Comparison of ENCODE assay signal across 8 cellular contexts in the genomic region with DNA sequence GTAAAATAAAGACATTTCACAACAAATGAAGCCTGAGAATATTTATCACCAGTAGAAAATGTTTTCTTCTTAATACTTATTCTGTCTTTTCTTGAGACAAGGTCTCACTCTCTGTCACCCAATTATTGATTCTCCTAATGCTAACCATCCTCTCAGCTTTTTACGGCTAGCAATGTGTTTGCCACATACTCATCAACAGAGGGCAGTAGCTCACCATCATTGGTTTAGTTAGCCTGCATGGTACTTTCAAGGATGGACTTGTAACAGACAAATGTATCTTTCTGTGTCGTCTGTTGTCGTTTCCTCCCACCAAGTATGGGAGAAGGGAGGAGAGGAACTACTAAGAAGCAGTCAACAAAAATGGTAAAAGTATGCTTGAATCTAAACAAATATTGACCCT. TPM values are rescaled to one million over a fixed set of nuclear protein-coding genes. Genes with fewer than 3 reads are reported as not detected.
DNase-seq lines count a peak whose midpoint lies in the region; ATAC-seq and TF ChIP-seq lines count a peak whose summit lies in the region.

No MANE protein-coding gene starts in this region.

- TF ChIP-seq CTCF in right lobe of liver (IDR thresholded peaks at IDR 0.05) (peak; percentile 82 to 95 (median 86)), type B pancreatic cell (conservative IDR thresholded peaks at IDR 0.05) (peak; percentile 86)

- H3K9me3 Mint-ChIP-seq in CD4-positive, CD25-positive, alpha-beta regulatory T cell, result no peaks in the 10 kb centered on the region
- no peaks in the 10 kb centered on the region for H3K9me3 Mint-ChIP-seq in type B pancreatic cell

- peaks cover under 1% of the 10 kb centered on the region for H3K4me1 ChIP-seq in CD4-positive, CD25-positive, alpha-beta regulatory T cell (ENCODE audit: control insufficient read depth, insufficient read depth, low read length, poor library complexity, severe bottlenecking)
- peaks cover 0 to 16% (median 4%) of the 10 kb centered on the region in 4 donors for H3K4me1 ChIP-seq in right lobe of liver

- peak; percentile 35 to 80 (median 64) for DNase-seq in CD4-positive, CD25-positive, alpha-beta regulatory T cell
- DNase-seq in NCI-H1105 treated with DMSO at 0.1 percent for 48 hours (lab: John Stamatoyannopoulos, UW) (peak; percentile 68), SKM-1 treated with dmso at 0.1 percent for 144 hours (lab: John Stamatoyannopoulos, UW; ENCODE audit: unreplicated experiment) (peak; percentile 58), dedifferentiated amniotic fluid mesenchymal stem cell (ENCODE audit: extremely low spot score) (peak; percentile 83), right lobe of liver (peak in 1 of 3 donors; percentile 50), type B pancreatic cell (ENCODE audit: extremely low spot score, unreplicated experiment) (no peak)

- no peak overlapping the region for H3K4me3 Mint-ChIP-seq in CD4-positive, CD25-positive, alpha-beta regulatory T cell
- H3K4me3 Mint-ChIP-seq in type B pancreatic cell, result no peak overlapping the region

- H3K27ac Mint-ChIP-seq in CD4-positive, CD25-positive, alpha-beta regulatory T cell, result peak overlapping the region in 2 of 3 donors; percentile 0 to 33
- H3K27ac Mint-ChIP-seq in type B pancreatic cell, result no peak overlapping the region

- no peak overlapping the region for H3K4me3 ChIP-seq in CD4-positive, CD25-positive, alpha-beta regulatory T cell (ENCODE audit: low read depth, low read length)
- no peak overlapping the region for H3K4me3 ChIP-seq in right lobe of liver

- no peaks in the 10 kb centered on the region for H3K36me3 Mint-ChIP-seq in CD4-positive, CD25-positive, alpha-beta regulatory T cell
- H3K36me3 Mint-ChIP-seq in type B pancreatic cell, result no peaks in the 10 kb centered on the region

- intact Hi-C loops in right lobe of liver (cut with DNase I), result loop anchor here (5.0 kb wide), 4 partner anchors 54 to 199 kb away; a partner anchor contains a TSS

- peak; percentile 69 to 74 for ATAC-seq in CD4-positive, CD25-positive, alpha-beta regulatory T cell (ENCODE audit: low read depth in 2 of 2)
- ATAC-seq in GM18508 (IDR thresholded peaks at IDR 0.05; ENCODE audit: insufficient read depth, unreplicated experiment), result peak; percentile 71
- ATAC-seq in HG02870 (IDR thresholded peaks at IDR 0.05; ENCODE audit: unreplicated experiment), result peak; percentile 81
- ATAC-seq in right lobe of liver, result peak; percentile 87 to 91 (median 89)

- no peak overlapping the region for H3K27ac ChIP-seq in CD4-positive, CD25-positive, alpha-beta regulatory T cell (ENCODE audit: insufficient read depth, low read length, poor library complexity, severe bottlenecking)
- no peak overlapping the region for H3K27ac ChIP-seq in right lobe of liver

- WGBS in right lobe of liver (ENCODE audit: insufficient coverage, low coverage, low lambda C conversion rate, missing lambda C conversion rate), result 0% methylated on average over 3 of the region's 3 CpGs

- TF ChIP-seq POLR2A in right lobe of liver (IDR thresholded peaks at IDR 0.05), result no peak

- no peaks in the 10 kb centered on the region for H3K9me3 ChIP-seq in CD4-positive, CD25-positive, alpha-beta regulatory T cell (ENCODE audit: control insufficient read depth in 2 of 2, low read length in 2 of 2)
- H3K9me3 ChIP-seq in right lobe of liver, result no peaks in the 10 kb centered on the region

- peaks cover 27% of the 10 kb centered on the region for H3K27me3 ChIP-seq in CD4-positive, CD25-positive, alpha-beta regulatory T cell (ENCODE audit: control insufficient read depth, insufficient read depth, low read length)
- no peaks in the 10 kb centered on the region for H3K27me3 ChIP-seq in right lobe of liver

- peaks cover 6 to 11% (median 9%) of the 10 kb centered on the region in 4 donors for H3K4me1 Mint-ChIP-seq in CD4-positive, CD25-positive, alpha-beta regulatory T cell
- no peaks in the 10 kb centered on the region for H3K4me1 Mint-ChIP-seq in type B pancreatic cell (ENCODE audit: unreplicated experiment)

- H3K36me3 ChIP-seq in CD4-positive, CD25-positive, alpha-beta regulatory T cell (ENCODE audit: control insufficient read depth, insufficient read depth, low read length), result no peaks in the 10 kb centered on the region
- H3K36me3 ChIP-seq in right lobe of liver, result no peaks in the 10 kb centered on the region

- H3K27me3 Mint-ChIP-seq in CD4-positive, CD25-positive, alpha-beta regulatory T cell, result peaks cover 38% of the 10 kb centered on the region
- H3K27me3 Mint-ChIP-seq in type B pancreatic cell, result peaks cover 49% of the 10 kb centered on the region

RNA-seq across cellular contexts. Expression of a gene that starts 5.9 kb away (rescaled TPM):
- 3.6 TPM for total RNA-seq in CD4-positive, CD25-positive, alpha-beta regulatory T cell
- polyA plus RNA-seq in CD4-positive, CD25-positive, alpha-beta regulatory T cell, result 1 to 10 TPM; 5.3 to 7.4 (median 6.2) TPM
- total RNA-seq in right lobe of liver (100 to 1,000 TPM in 3 of 6 experiments, 10 to 100 TPM in 3; 75.4 to 108 (median 98.1) TPM), type B pancreatic cell (ENCODE audit: low replicate concordance) (31.6 and 32.5 TPM in 2 replicates)
